Comparison of ENCODE assay signal across 15 cellular contexts in genomic region chr14:57168138-57168695, GRCh38.
DNase-seq lines count a peak whose midpoint lies in the region; ATAC-seq, FAIRE-seq and TF ChIP-seq lines count a peak whose summit lies in the region.
"Had no signal": no experiment of that assay in that cellular context is flagged by ENCODE, and none has a peak within 500 bp of the region (broad histone marks: within the 10 kb centered on the region; RNA-seq: fewer than 3 reads in every experiment).

No MANE protein-coding gene starts in this region.

- no peak for TF ChIP-seq POLR2A in GM18505 (IDR thresholded peaks at IDR 0.05; ENCODE audit: borderline replicate concordance, extremely low read depth, insufficient read depth, insufficient read length)

- DNase-seq in HT1080 (ENCODE audit: low read depth) (peak; percentile 74), SW480 (ENCODE audit: low spot score) (peak; percentile 21), left lobe of liver (ENCODE audit: low spot score) (no peak), urothelium cell line (ENCODE audit: low spot score) (no peak), NCI-H2029 (lab: John Stamatoyannopoulos, UW) (no peak)
- DNase-seq: Caco-2, DMS153, GOT3, Kasumi-1, NCI-H187 treated with DMSO at 0.1 percent for 48 hours, NCI-H446, PC-9, SW 1271 had no signal

- peak; percentile 57 for ATAC-seq in left lobe of liver
- no peak for ATAC-seq in GM18505 (IDR thresholded peaks at IDR 0.05; ENCODE audit: unreplicated experiment)
- no peak for ATAC-seq in GM19023 (IDR thresholded peaks at IDR 0.05; ENCODE audit: unreplicated experiment)

- peak; percentile 44 for FAIRE-seq in urothelium cell line (lab: Jason Lieb, UNC)

Comparison
In these comparisons a context has a peak if more than half of its experiments do, and no peak if none do; other contexts are left out.
1. DNase-seq: peak in HT1080 (single experiment) and SW480 (single experiment); none in left lobe of liver (single experiment), urothelium cell line (single experiment) and NCI-H2029 (single experiment).